ENCODE assay signal across 15 cellular contexts in the genomic region with DNA sequence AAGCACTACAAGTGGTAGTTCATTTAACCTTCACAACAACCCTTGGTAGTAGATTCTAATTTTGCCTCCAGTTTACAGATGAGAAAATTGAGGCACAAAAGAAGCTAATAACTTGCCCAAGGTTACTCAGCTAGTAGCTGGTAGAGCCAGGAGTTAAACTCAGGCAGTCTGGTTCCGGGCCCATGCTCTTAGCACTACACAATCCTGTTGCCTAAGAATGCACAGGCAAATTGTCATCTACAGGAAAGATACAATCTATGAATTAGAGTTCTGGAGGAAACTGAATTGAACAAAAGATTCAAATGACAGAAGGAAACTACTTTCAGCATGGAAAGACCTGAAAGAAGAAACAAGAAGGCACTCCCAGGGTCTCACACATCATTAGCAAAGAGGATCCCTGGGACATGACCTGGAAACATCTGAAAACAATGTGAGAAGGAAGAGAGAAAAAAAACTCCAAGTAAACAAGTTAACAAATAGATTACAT. TPM values are rescaled to one million over a fixed set of nuclear protein-coding genes. Genes with fewer than 3 reads are reported as not detected.
A peak's percentile ranks its signal among the peaks of the same experiment; 100 is the strongest.
DNase-seq lines count a peak whose midpoint lies in the region; ATAC-seq and TF ChIP-seq lines count a peak whose summit lies in the region.
"Had no signal": no experiment of that assay in that cellular context is flagged by ENCODE, and none has a peak within 500 bp of the region (broad histone marks: within the 10 kb centered on the region; RNA-seq: fewer than 3 reads in every experiment).

No MANE protein-coding gene starts in this region.

- no peak for ATAC-seq in gastrocnemius medialis
- ATAC-seq in GM19463 (IDR thresholded peaks at IDR 0.05; ENCODE audit: unreplicated experiment) = no peak
- no peak for ATAC-seq in HG03460 (IDR thresholded peaks at IDR 0.05; ENCODE audit: unreplicated experiment)

- H3K9me3 ChIP-seq in left ventricle myocardium inferior (replicated peaks) (no peaks in the 10 kb centered on the region), gastrocnemius medialis (no peaks in the 10 kb centered on the region)
- H3K9me3 ChIP-seq: BLaER1 treated with 17β-estradiol and CSF1 and Interleukin-3, amounts not matched to agents 10 nM and 100 nM; HAP-1 had no signal

- H3K4me3 ChIP-seq in left ventricle myocardium inferior (no peak overlapping the region), fibroblast of pulmonary artery (replicated peaks; ENCODE audit: low read depth, low read length) (no peak overlapping the region), gastrocnemius medialis (no peak overlapping the region)
- H3K4me3 ChIP-seq: BLaER1 treated with 17β-estradiol and CSF1 and Interleukin-3, amounts not matched to agents 10 nM and 100 nM; HAP-1 had no signal

- H3K36me3 ChIP-seq in left ventricle myocardium inferior (peaks cover 6% of the 10 kb centered on the region), gastrocnemius medialis (peaks cover 0 to under 1% of the 10 kb centered on the region in 2 donors)
- H3K36me3 ChIP-seq: HAP-1 had no signal

- H3K27ac ChIP-seq in left ventricle myocardium inferior (replicated peaks) = peak overlapping the region; percentile 61
- H3K27ac ChIP-seq in gastrocnemius medialis = peak overlapping the region in 3 of 4 donors; percentile 27 to 62 (median 42)
- H3K27ac ChIP-seq: BLaER1 treated with 17β-estradiol and CSF1 and Interleukin-3, amounts not matched to agents 10 nM and 100 nM; HL-60 had no signal

- no peaks in the 10 kb centered on the region for H3K27me3 ChIP-seq in left ventricle myocardium inferior (ENCODE audit: low read depth)
- H3K27me3 ChIP-seq in gastrocnemius medialis = no peaks in the 10 kb centered on the region
- H3K27me3 ChIP-seq: BLaER1 treated with 17β-estradiol and CSF1 and Interleukin-3, amounts not matched to agents 10 nM and 100 nM had no signal

- in situ Hi-C loops in gastrocnemius medialis (cut with MboI; ENCODE audit: low sequenced_read_pairs in 4 of 4) = no loop called here

- TF ChIP-seq CTCF in left ventricle myocardium inferior (IDR thresholded peaks at IDR 0.05; ENCODE audit: borderline replicate concordance) (no peak), fibroblast of pulmonary artery (IDR thresholded peaks at IDR 0.05; ENCODE audit: low read length, missing control alignments) (no peak), gastrocnemius medialis (IDR thresholded peaks at IDR 0.05 in 4 of 5, conservative IDR thresholded peaks at IDR 0.05 in 1 of 5) (no peak)

- peaks cover 29% of the 10 kb centered on the region for H3K4me1 ChIP-seq in left ventricle myocardium inferior
- peaks cover 0 to 12% of the 10 kb centered on the region in 2 donors for H3K4me1 ChIP-seq in gastrocnemius medialis
- H3K4me1 ChIP-seq: BLaER1 treated with 17β-estradiol and CSF1 and Interleukin-3, amounts not matched to agents 10 nM and 100 nM had no signal

- no peak for TF ChIP-seq POLR2A in gastrocnemius medialis (IDR thresholded peaks at IDR 0.05)

- intact Hi-C loops in left ventricle myocardium inferior (cut with micrococcal nuclease) = no loop called here
- intact Hi-C loops in cardiac septum (cut with DNase I) = no loop called here
- intact Hi-C loops in gastrocnemius medialis (cut with DNase I; ENCODE audit: low total_unique reads) = no loop called here

- DNase-seq in left ventricle myocardium inferior (no peak), cardiac septum (ENCODE audit: low spot score) (no peak), fibroblast of pulmonary artery (ENCODE audit: low read depth) (peak; percentile 22), gastrocnemius medialis (no peak), NCI-H524 (lab: John Stamatoyannopoulos, UW) (no peak), NOMO-1 treated with dmso at 0.1 percent for 144 hours (lab: John Stamatoyannopoulos, UW; ENCODE audit: unreplicated experiment) (no peak)
- DNase-seq: ACHN; CD4-positive, CD25-positive, alpha-beta regulatory T cell; DMS53; GF-D8 had no signal

RNA-seq across cellular contexts. Expression of gene ZHX3, which starts 56.8 kb away (rescaled TPM):
- total RNA-seq in left ventricle myocardium inferior = 34.6 TPM
- total RNA-seq in cardiac septum = 33.2 TPM
- total RNA-seq in gastrocnemius medialis = 10 to 100 TPM; 20.1 to 30.0 (median 25.9) TPM
